21 cellular contexts compared by ENCODE assay signal in genomic region chr7:77549103-77549870, GRCh38. TPM values are rescaled to one million over a fixed set of nuclear protein-coding genes. Genes with fewer than 3 reads are reported as not detected.
A peak's percentile ranks its signal among the peaks of the same experiment; 100 is the strongest.
DNase-seq lines count a peak whose midpoint lies in the region; ATAC-seq and TF ChIP-seq lines count a peak whose summit lies in the region.
"Had no signal": no experiment of that assay in that cellular context is flagged by ENCODE, and none has a peak within 500 bp of the region (broad histone marks: within the 10 kb centered on the region; RNA-seq: fewer than 3 reads in every experiment).

No MANE protein-coding gene starts in this region.

- H4K91ac ChIP-seq in IMR-90 (ENCODE audit: insufficient read depth, low read depth, low read length): no peak overlapping the region

- no peak overlapping the region for H2BK5ac ChIP-seq in IMR-90 (ENCODE audit: low read depth, low read length, poor library complexity, severe bottlenecking)

- H3K9me3 ChIP-seq in IMR-90 (ENCODE audit: control insufficient read depth, insufficient read depth, low read length) (no peaks in the 10 kb centered on the region), lower lobe of right lung (no peaks in the 10 kb centered on the region), gastrocnemius medialis (no peaks in the 10 kb centered on the region)

- no peak for TF ChIP-seq CTCF in IMR-90 (conservative IDR thresholded peaks at IDR 0.05; ENCODE audit: low read depth, low read length)
- no peak for TF ChIP-seq CTCF in dorsolateral prefrontal cortex (IDR thresholded peaks at IDR 0.05 in 54 of 56, conservative IDR thresholded peaks at IDR 0.05 in 2 of 56; ENCODE audit: low read depth in 1 of 56, partially characterized antibody in 56 of 56)
- no peak for TF ChIP-seq CTCF in lower lobe of right lung (IDR thresholded peaks at IDR 0.05)
- no peak for TF ChIP-seq CTCF in gastrocnemius medialis (IDR thresholded peaks at IDR 0.05 in 4 of 5, conservative IDR thresholded peaks at IDR 0.05 in 1 of 5)

- H3K14ac ChIP-seq in IMR-90 (replicated peaks; ENCODE audit: low read depth, low read length): no peak overlapping the region

- no peak overlapping the region for H2AFZ ChIP-seq in IMR-90 (replicated peaks; ENCODE audit: low read length, poor library complexity)

- no peak overlapping the region for H4K8ac ChIP-seq in IMR-90 (ENCODE audit: low read depth in 2 of 2, low read length in 2 of 2)

- H3K56ac ChIP-seq in IMR-90 (ENCODE audit: extremely low read depth, insufficient read depth, low read length): no peak overlapping the region

- no peak overlapping the region for H2AK9ac ChIP-seq in IMR-90 (replicated peaks; ENCODE audit: low read depth, low read length, poor library complexity)

- BruUV-seq in IMR-90 (replicated peaks; lab: Mats Ljungman, UMichigan): no TSS peak

- intact Hi-C loops in IMR-90 (cut with micrococcal nuclease) (loop anchor here (10.0 kb wide), 1 partner anchor 294 kb away; no protein-coding TSS in a partner anchor), dorsolateral prefrontal cortex (cut with DNase I) (no loop called here), lower lobe of right lung (cut with DNase I) (no loop called here), gastrocnemius medialis (cut with DNase I; ENCODE audit: low total_unique reads) (no loop called here)

- H2BK120ac ChIP-seq in IMR-90 (ENCODE audit: low read depth, low read length): no peak overlapping the region

- TF ChIP-seq POLR2A in IMR-90 (IDR thresholded peaks at IDR 0.05; ENCODE audit: low read depth, low read length) (no peak), gastrocnemius medialis (IDR thresholded peaks at IDR 0.05) (no peak), erythroblast (IDR thresholded peaks at IDR 0.05; ENCODE audit: low read length) (no peak)

- H3K4me1 ChIP-seq in IMR-90 (ENCODE audit: control insufficient read depth, insufficient read depth, low read length): peaks cover 6% of the 10 kb centered on the region; the same call in 1 of the 2 replicates
- peaks cover 69% of the 10 kb centered on the region for H3K4me1 ChIP-seq in lower lobe of right lung
- peaks cover 28 to 54% of the 10 kb centered on the region in 2 donors for H3K4me1 ChIP-seq in gastrocnemius medialis

- peaks cover 0 to 50% of the 10 kb centered on the region in 2 experiments; a peak in 2 of 4 replicates for H3K79me1 ChIP-seq in IMR-90 (ENCODE audit: low read depth in 1 of 2, low read length in 2 of 2)

- H3K36me3 ChIP-seq in IMR-90 (ENCODE audit: control insufficient read depth, insufficient read depth, low read length) (peaks cover 3% of the 10 kb centered on the region), lower lobe of right lung (no peaks in the 10 kb centered on the region), gastrocnemius medialis (no peaks in the 10 kb centered on the region)

- no CpG with 5 or more reads among the region's 3 CpGs for WGBS in IMR-90 (ENCODE audit: extremely low coverage in 2 of 2, insufficient read length in 1 of 2), 2 experiments

- H2AK5ac ChIP-seq in IMR-90 (ENCODE audit: low read depth, low read length): no peak overlapping the region

- H3K27me3 ChIP-seq in IMR-90 (ENCODE audit: control insufficient read depth, insufficient read depth, low read length): no peaks in the 10 kb centered on the region
- H3K27me3 ChIP-seq in dorsolateral prefrontal cortex: no peaks in the 10 kb centered on the region
- no peaks in the 10 kb centered on the region for H3K27me3 ChIP-seq in lower lobe of right lung (ENCODE audit: low read depth)
- no peaks in the 10 kb centered on the region for H3K27me3 ChIP-seq in gastrocnemius medialis

- H3K27ac ChIP-seq in IMR-90 (ENCODE audit: insufficient read depth, low read length) (no peak overlapping the region), dorsolateral prefrontal cortex (peak overlapping the region in 36 of 59 donors; percentile 1 to 78 (median 50)), lower lobe of right lung (peak overlapping the region; percentile 20), gastrocnemius medialis (peak overlapping the region in 3 of 4 donors; percentile 9 to 49 (median 18))

- dilution Hi-C loops in IMR-90 (cut with HindIII; ENCODE audit: low sequenced_read_pairs, unreplicated experiment): no loop called here

- H4K5ac ChIP-seq in IMR-90 (ENCODE audit: low read depth, low read length): no peak overlapping the region

- H3K4me3 ChIP-seq in IMR-90 (ENCODE audit: insufficient read depth, low read depth, low read length) (no peak overlapping the region), dorsolateral prefrontal cortex (no peak overlapping the region), lower lobe of right lung (no peak overlapping the region), gastrocnemius medialis (no peak overlapping the region)

- H2BK15ac ChIP-seq in IMR-90 (ENCODE audit: low read depth, low read length): no peak overlapping the region

- no peak overlapping the region for H3K4me2 ChIP-seq in IMR-90 (ENCODE audit: low read depth, low read length)

- no peak overlapping the region for H3K18ac ChIP-seq in IMR-90 (ENCODE audit: low read depth, low read length)

- H4K20me1 ChIP-seq in IMR-90 (ENCODE audit: insufficient read depth, low read length): peaks cover 97% of the 10 kb centered on the region

- peaks cover 7% of the 10 kb centered on the region; the same call in 1 of the 2 replicates for H3K9me1 ChIP-seq in IMR-90 (ENCODE audit: insufficient read depth, low read length)

- H3K4ac ChIP-seq in IMR-90 (ENCODE audit: low read depth, low read length): no peak overlapping the region

- no peak overlapping the region for H3K9ac ChIP-seq in IMR-90 (ENCODE audit: low read depth, low read length)

- ATAC-seq in IMR-90 (ENCODE audit: low read depth) (no peak), lower lobe of right lung (peak; percentile 48 to 67), gastrocnemius medialis (peak; percentile 36 to 56)

- H2BK20ac ChIP-seq in IMR-90 (ENCODE audit: low read depth, low read length): no peak overlapping the region

- DNase-seq in IMR-90 (no peak), dorsolateral prefrontal cortex (no peak), lower lobe of right lung (no peak), gastrocnemius medialis (no peak), erythroblast (lab: John Stamatoyannopoulos, UW) (no peak), DMS153 treated with DMSO at 0.1 percent for 48 hours (lab: John Stamatoyannopoulos, UW; ENCODE audit: unreplicated experiment) (no peak), amniotic stem cell (lab: John Stamatoyannopoulos, UW) (no peak), NCI-H2227 treated with DMSO at 0.1 percent for 48 hours (lab: John Stamatoyannopoulos, UW) (no peak)
- DNase-seq: activated CD4-positive, alpha-beta T cell treated with anti-CD3 and anti-CD28 coated beads, Interleukin-2, amount 50 U/mL, for 48 hours; activated naive CD4-positive, alpha-beta T cell treated with Interleukin-2 at 50 U/mL for 16 hours; activated T-cell treated with anti-CD3 and anti-CD28 coated beads for 4 hours; cortex of kidney; EL; H7; mesendoderm; NCI-H187 treated with DMSO at 0.1 percent for 48 hours; NCI-H446 treated with DMSO at 0.1 percent for 48 hours; retina; SHP77; stimulated activated CD4-positive, alpha-beta T cell treated with anti-CD3 and anti-CD28 coated beads, Interleukin-2, amount 100 ng/mL, for 24 hours; T-helper 1 cell had no signal

- POLR2A ChIA-PET in IMR-90 (lab: Charles Lee; ENCODE audit: unreplicated experiment): interaction anchor here (0.6 kb wide), 1 partner anchor 17 kb away, joined by 4 read pairs; no protein-coding TSS in a partner anchor

- CTCF ChIA-PET in IMR-90 (lab: Yijun Ruan, JAX): interaction anchor here (0.6 to 0.7 kb wide), 2 partner anchors 127 to 240 kb away, joined by 3 to 5 read pairs; no protein-coding TSS in a partner anchor

- peak overlapping the region; percentile 29; the same call in 1 of the 2 replicates for H3K23ac ChIP-seq in IMR-90 (ENCODE audit: low read depth, low read length)

- no peak for TF ChIP-seq RAD21 in IMR-90 (IDR thresholded peaks at IDR 0.05; ENCODE audit: low read length)

- in situ Hi-C loops in IMR-90 (cut with MboI; ENCODE audit: low sequenced_read_pairs) (no loop called here), gastrocnemius medialis (cut with MboI; ENCODE audit: low sequenced_read_pairs in 4 of 4) (loop anchor here in 1 of 4 donors (25.0 kb wide), 1 partner anchor 213 kb away; no protein-coding TSS in a partner anchor)

TF ChIP-seq in IMR-90, 13 proteins besides CTCF, POLR2A, EP300 and RAD21:
- TF ChIP-seq SMC3 (IDR thresholded peaks at IDR 0.05; ENCODE audit: low read depth, low read length) (no peak), MXI1 (IDR thresholded peaks at IDR 0.05; ENCODE audit: borderline replicate concordance, low read depth, low read length) (no peak), RFX5 (IDR thresholded peaks at IDR 0.05; ENCODE audit: low read depth, low read length) (no peak), CHD1 (IDR thresholded peaks at IDR 0.05; ENCODE audit: low read depth, low read length) (no peak), FOS (IDR thresholded peaks at IDR 0.05; ENCODE audit: low read depth, low read length) (no peak), CEBPB (IDR thresholded peaks at IDR 0.05; ENCODE audit: low read depth, low read length) (no peak), NFE2L2 (IDR thresholded peaks at IDR 0.05; ENCODE audit: low read depth, low read length) (no peak), ELK1 (IDR thresholded peaks at IDR 0.05; ENCODE audit: borderline replicate concordance, low read depth, low read length) (no peak)

RNA-seq across cellular contexts. Expression of gene PTPN12, which starts 12.2 kb away (rescaled TPM):
- 24.7 and 32.2 TPM in 2 replicates for total RNA-seq in IMR-90 (2012; rRNA removed)
- polyA plus RNA-seq in IMR-90 (2012; rRNA removed): 28.7 and 31.0 TPM in 2 replicates
- 5.7 and 6.4 TPM in 2 replicates for polyA plus RNA-seq in IMR-90 (2012; cell fraction: cytosol; rRNA removed)
- 5.1 and 67.4 TPM in 2 replicates for polyA plus RNA-seq in IMR-90 (2012; cell fraction: nucleus; rRNA removed; ENCODE audit: low replicate concordance)
- total RNA-seq in dorsolateral prefrontal cortex: 10 to 100 TPM; 45.3 to 86.5 (median 60.7) TPM
- 164 TPM for total RNA-seq in lower lobe of right lung
- 10 to 100 TPM; 22.7 to 38.0 (median 27.7) TPM for total RNA-seq in gastrocnemius medialis
